In the genomic region with DNA sequence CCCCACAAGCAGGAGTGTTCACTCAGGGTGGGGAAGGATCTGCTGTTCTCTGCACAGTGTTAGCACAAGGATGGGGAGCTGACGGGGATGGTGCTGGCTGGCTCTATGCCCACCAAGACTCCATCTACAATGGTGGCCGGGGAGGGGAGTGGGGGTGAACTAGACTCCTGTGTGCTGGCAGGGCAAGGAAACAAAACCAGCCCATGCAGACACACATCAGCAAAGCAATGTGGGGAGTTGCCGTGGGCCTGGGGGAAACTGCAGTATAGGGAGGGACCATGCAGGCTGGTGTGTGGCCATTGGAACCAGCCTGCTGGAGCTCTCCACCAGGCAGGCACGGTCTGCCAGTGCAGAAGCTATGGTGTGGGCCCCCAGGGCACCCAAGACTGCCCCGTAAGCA, we compare ENCODE assay signal across 7 cellular contexts.
"Had no signal": no experiment of that assay in that cellular context is flagged by ENCODE, and none has a peak within 500 bp of the region (broad histone marks: within the 10 kb centered on the region; RNA-seq: fewer than 3 reads in every experiment).

No MANE protein-coding gene starts in this region.

- ATAC-seq: HepG2, K562 had no signal

- H3K4me3 ChIP-seq: K562 had no signal

- DNase-seq: IMR-90, KBM-7 had no signal

- H3K4me3 Mint-ChIP-seq: IgD-negative memory B cell had no signal

- H3K4me1 Mint-ChIP-seq: IgD-negative memory B cell had no signal

- H3K27ac ChIP-seq: HL-60 had no signal

- FAIRE-seq: HepG2, HTR-8/SVneo, K562 had no signal

- H3K27ac Mint-ChIP-seq: IgD-negative memory B cell had no signal

- H3K36me3 Mint-ChIP-seq: IgD-negative memory B cell had no signal

- H3K9me3 Mint-ChIP-seq: IgD-negative memory B cell had no signal
